Comparison of ENCODE assay signal across 23 cellular contexts in the genomic region with DNA sequence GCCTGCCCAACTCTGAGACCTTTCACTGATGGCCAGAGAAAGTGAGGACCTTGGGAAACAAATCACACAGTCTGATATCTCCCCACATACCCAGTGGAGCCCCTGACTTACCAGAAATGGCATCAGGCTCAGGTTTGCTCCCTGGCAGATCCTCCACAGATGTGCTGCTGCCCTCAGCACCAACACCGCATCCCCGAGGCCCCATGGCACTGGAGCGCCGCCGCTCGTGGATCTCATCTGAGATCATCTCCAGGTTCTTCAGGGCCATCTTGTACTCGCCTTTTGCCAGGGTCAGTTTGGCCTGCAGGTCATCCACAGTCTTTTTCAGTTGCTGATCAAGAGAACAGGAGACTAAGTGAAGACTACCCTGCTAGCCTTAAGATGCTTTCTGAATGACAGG. TPM values are rescaled to one million over a fixed set of nuclear protein-coding genes. Genes with fewer than 3 reads are reported as not detected.
A peak's percentile ranks its signal among the peaks of the same experiment; 100 is the strongest.
DNase-seq lines count a peak whose midpoint lies in the region; ATAC-seq and TF ChIP-seq lines count a peak whose summit lies in the region.
"Had no signal": no experiment of that assay in that cellular context is flagged by ENCODE, and none has a peak within 500 bp of the region (broad histone marks: within the 10 kb centered on the region; RNA-seq: fewer than 3 reads in every experiment).

No MANE protein-coding gene starts in this region.

- no peaks in the 10 kb centered on the region for H3K9me3 Mint-ChIP-seq in activated T-helper 1 cell treated with anti-CD3 and anti-CD28 coated beads, Interleukin-12 subunit alpha, Interleukin-12 subunit beta, Interleukin-2, Interleukin-4 antibody, amounts not matched to agents 30 ng/mL and 10 ng/mL and 1 ng/mL, durations not matched to agents 14 hours and 24 hours and 36 hours
- H3K9me3 Mint-ChIP-seq in naive thymus-derived CD4-positive, alpha-beta T cell, result no peaks in the 10 kb centered on the region
- H3K9me3 Mint-ChIP-seq: CD14-positive monocyte, HFFc6 had no signal

- peaks cover 20% of the 10 kb centered on the region for H3K4me1 Mint-ChIP-seq in activated T-helper 1 cell treated with anti-CD3 and anti-CD28 coated beads, Interleukin-12 subunit alpha, Interleukin-12 subunit beta, Interleukin-2, Interleukin-4 antibody, amounts not matched to agents 30 ng/mL and 10 ng/mL and 1 ng/mL, durations not matched to agents 14 hours and 24 hours and 36 hours (ENCODE audit: low read depth)
- peaks cover 1 to 13% (median 7%) of the 10 kb centered on the region in 7 donors for H3K4me1 Mint-ChIP-seq in naive thymus-derived CD4-positive, alpha-beta T cell
- H3K4me1 Mint-ChIP-seq: CD14-positive monocyte had no signal

- H3K27me3 Mint-ChIP-seq in activated T-helper 1 cell treated with anti-CD3 and anti-CD28 coated beads, Interleukin-12 subunit alpha, Interleukin-12 subunit beta, Interleukin-2, Interleukin-4 antibody, amounts not matched to agents 30 ng/mL and 10 ng/mL and 1 ng/mL, durations not matched to agents 14 hours and 24 hours and 36 hours (ENCODE audit: insufficient read depth), result no peaks in the 10 kb centered on the region
- no peaks in the 10 kb centered on the region for H3K27me3 Mint-ChIP-seq in naive thymus-derived CD4-positive, alpha-beta T cell

- H3K27ac ChIP-seq in right atrium auricular region, result no peak overlapping the region
- no peak overlapping the region for H3K27ac ChIP-seq in naive thymus-derived CD4-positive, alpha-beta T cell (ENCODE audit: low read depth, low read length)
- H3K27ac ChIP-seq: esophagus muscularis mucosa, SK-N-MC, tibial artery had no signal

- intact Hi-C loops in Right ventricle myocardium superior (cut with DNase I), result no loop called here
- intact Hi-C loops in activated T-helper 1 cell treated with anti-CD3 and anti-CD28 coated beads, Interleukin-12 subunit alpha, Interleukin-12 subunit beta, Interleukin-2, Interleukin-4 antibody, amounts not matched to agents 30 ng/mL and 10 ng/mL and 1 ng/mL, durations not matched to agents 14 hours and 24 hours and 36 hours (cut with micrococcal nuclease), result loop anchor here (2.0 kb wide), 1 partner anchor 16 kb away; no protein-coding TSS in a partner anchor
- intact Hi-C loops in naive thymus-derived CD4-positive, alpha-beta T cell (cut with micrococcal nuclease), result loop anchor here in 1 of 2 donors (10.0 kb wide), 1 partner anchor 316 kb away; no protein-coding TSS in a partner anchor

- DNase-seq in right atrium auricular region (ENCODE audit: low spot score), result peak; percentile 58
- DNase-seq in Right ventricle myocardium superior, result no peak
- DNase-seq in activated T-helper 1 cell treated with anti-CD3 and anti-CD28 coated beads, Interleukin-12 subunit alpha, Interleukin-12 subunit beta, Interleukin-2, Interleukin-4 antibody, amounts not matched to agents 30 ng/mL and 10 ng/mL and 1 ng/mL, durations not matched to agents 14 hours and 24 hours and 36 hours (ENCODE audit: low spot score), result no peak
- no peak for DNase-seq in naive thymus-derived CD4-positive, alpha-beta T cell
- no peak for DNase-seq in H7
- DNase-seq in activated gamma-delta T cell treated with Interleukin-2 at 50 U/mL for 16 hours, result no peak
- DNase-seq: amniotic stem cell; DMS153; foreskin melanocyte; HFFc6; mesenchymal stem cell; NCI-H1105 treated with DMSO at 0.1 percent for 48 hours; NCI-H2029; NCI-H2227 treated with DMSO at 0.1 percent for 48 hours; NCI-H748 treated with DMSO at 0.1 percent for 48 hours; stimulated activated CD4-positive, alpha-beta T cell treated with anti-CD3 and anti-CD28 coated beads, Interleukin-4, amount 100 ng/mL, for 1 hour; stimulated activated naive CD4-positive, alpha-beta T cell treated with Interleukin-2 at 50 U/mL for 16 hours; T-helper 9 cell had no signal

- H3K4me3 Mint-ChIP-seq in activated T-helper 1 cell treated with anti-CD3 and anti-CD28 coated beads, Interleukin-12 subunit alpha, Interleukin-12 subunit beta, Interleukin-2, Interleukin-4 antibody, amounts not matched to agents 30 ng/mL and 10 ng/mL and 1 ng/mL, durations not matched to agents 14 hours and 24 hours and 36 hours, result no peak overlapping the region
- no peak overlapping the region for H3K4me3 Mint-ChIP-seq in naive thymus-derived CD4-positive, alpha-beta T cell
- H3K4me3 Mint-ChIP-seq: CD14-positive monocyte, HFFc6 had no signal

- H3K9me3 ChIP-seq in right atrium auricular region, result no peaks in the 10 kb centered on the region
- H3K9me3 ChIP-seq in naive thymus-derived CD4-positive, alpha-beta T cell (ENCODE audit: control insufficient read depth in 2 of 3, low read length in 3 of 3), result no peaks in the 10 kb centered on the region
- H3K9me3 ChIP-seq: esophagus muscularis mucosa, tibial artery had no signal

- H3K27ac Mint-ChIP-seq in activated T-helper 1 cell treated with anti-CD3 and anti-CD28 coated beads, Interleukin-12 subunit alpha, Interleukin-12 subunit beta, Interleukin-2, Interleukin-4 antibody, amounts not matched to agents 30 ng/mL and 10 ng/mL and 1 ng/mL, durations not matched to agents 14 hours and 24 hours and 36 hours, result peak overlapping the region; percentile 45
- H3K27ac Mint-ChIP-seq in naive thymus-derived CD4-positive, alpha-beta T cell, result peak overlapping the region in 8 of 9 donors; percentile 15 to 86 (median 70)
- H3K27ac Mint-ChIP-seq: HFFc6 had no signal

- H3K36me3 ChIP-seq in right atrium auricular region (peaks cover 73% of the 10 kb centered on the region), H7 (replicated peaks; ENCODE audit: control insufficient read depth, insufficient read depth, low read length) (peaks cover 9% of the 10 kb centered on the region)
- peaks cover 15 to 84% (median 43%) of the 10 kb centered on the region in 3 experiments for H3K36me3 ChIP-seq in naive thymus-derived CD4-positive, alpha-beta T cell (ENCODE audit: control insufficient read depth in 2 of 3, insufficient read depth in 3 of 3, low read length in 3 of 3)

- H3K4me1 ChIP-seq in right atrium auricular region, result peaks cover 0 to 13% of the 10 kb centered on the region in 2 donors
- H3K4me1 ChIP-seq in naive thymus-derived CD4-positive, alpha-beta T cell (ENCODE audit: control insufficient read depth in 2 of 2, insufficient read depth in 2 of 2, low read length in 2 of 2), result no peaks in the 10 kb centered on the region

- no peak for ATAC-seq in Right ventricle myocardium superior (ENCODE audit: poor library complexity)
- ATAC-seq in naive thymus-derived CD4-positive, alpha-beta T cell, result no peak
- no peak for ATAC-seq in GM18870 (IDR thresholded peaks at IDR 0.05; ENCODE audit: unreplicated experiment)

- peaks cover 49% of the 10 kb centered on the region for H3K36me3 Mint-ChIP-seq in activated T-helper 1 cell treated with anti-CD3 and anti-CD28 coated beads, Interleukin-12 subunit alpha, Interleukin-12 subunit beta, Interleukin-2, Interleukin-4 antibody, amounts not matched to agents 30 ng/mL and 10 ng/mL and 1 ng/mL, durations not matched to agents 14 hours and 24 hours and 36 hours (ENCODE audit: low read depth)
- H3K36me3 Mint-ChIP-seq in naive thymus-derived CD4-positive, alpha-beta T cell, result peaks cover 0 to 50% (median 18%) of the 10 kb centered on the region in 5 donors

- CTCF ChIA-PET in naive thymus-derived CD4-positive, alpha-beta T cell (lab: Charles Lee), result no interaction called here

- no peak for TF ChIP-seq CTCF in right atrium auricular region (IDR thresholded peaks at IDR 0.05)

- H3K4me3 ChIP-seq in right atrium auricular region (no peak overlapping the region), H7 (ENCODE audit: insufficient read depth, low read depth, low read length) (no peak overlapping the region)
- no peak overlapping the region for H3K4me3 ChIP-seq in naive thymus-derived CD4-positive, alpha-beta T cell (ENCODE audit: low read length)
- H3K4me3 ChIP-seq: esophagus muscularis mucosa, SK-N-MC, tibial artery had no signal

- POLR2A ChIA-PET in naive thymus-derived CD4-positive, alpha-beta T cell (lab: Charles Lee), result interaction anchor here (1.8 kb wide), 1 partner anchor 52 kb away, joined by 6 read pairs; a partner anchor contains a TSS

- H3K27me3 ChIP-seq in right atrium auricular region (no peaks in the 10 kb centered on the region), H7 (ENCODE audit: control insufficient read depth, insufficient read depth, low read length) (no peaks in the 10 kb centered on the region)
- no peaks in the 10 kb centered on the region for H3K27me3 ChIP-seq in naive thymus-derived CD4-positive, alpha-beta T cell (ENCODE audit: control insufficient read depth in 2 of 2, insufficient read depth in 2 of 2, low read length in 2 of 2)
- H3K27me3 ChIP-seq: esophagus muscularis mucosa, tibial artery had no signal

RNA-seq across cellular contexts. Expression of a gene that starts 52.7 kb away (rescaled TPM):
- 10 to 100 TPM; 21.2 to 21.3 TPM for total RNA-seq in right atrium auricular region
- 28.1 TPM for total RNA-seq in Right ventricle myocardium superior
- 26.0 and 28.6 TPM in 2 replicates for total RNA-seq in activated T-helper 1 cell treated with anti-CD3 and anti-CD28 coated beads, Interleukin-12 subunit alpha, Interleukin-12 subunit beta, Interleukin-2, Interleukin-4 antibody, amounts not matched to agents 30 ng/mL and 10 ng/mL and 1 ng/mL, durations not matched to agents 14 hours and 24 hours and 36 hours
- 100 to 1,000 TPM in 2 of 5 experiments, 10 to 100 TPM in 3; 34.4 to 104 (median 70.4) TPM for total RNA-seq in naive thymus-derived CD4-positive, alpha-beta T cell
- polyA plus RNA-seq in naive thymus-derived CD4-positive, alpha-beta T cell, result 10 to 100 TPM; 23.4 to 33.9 TPM
- 10.6 and 14.3 TPM in 2 replicates for total RNA-seq in H7 (2014; rRNA removed; shearing (Covaris generic))
